In the genomic region with DNA sequence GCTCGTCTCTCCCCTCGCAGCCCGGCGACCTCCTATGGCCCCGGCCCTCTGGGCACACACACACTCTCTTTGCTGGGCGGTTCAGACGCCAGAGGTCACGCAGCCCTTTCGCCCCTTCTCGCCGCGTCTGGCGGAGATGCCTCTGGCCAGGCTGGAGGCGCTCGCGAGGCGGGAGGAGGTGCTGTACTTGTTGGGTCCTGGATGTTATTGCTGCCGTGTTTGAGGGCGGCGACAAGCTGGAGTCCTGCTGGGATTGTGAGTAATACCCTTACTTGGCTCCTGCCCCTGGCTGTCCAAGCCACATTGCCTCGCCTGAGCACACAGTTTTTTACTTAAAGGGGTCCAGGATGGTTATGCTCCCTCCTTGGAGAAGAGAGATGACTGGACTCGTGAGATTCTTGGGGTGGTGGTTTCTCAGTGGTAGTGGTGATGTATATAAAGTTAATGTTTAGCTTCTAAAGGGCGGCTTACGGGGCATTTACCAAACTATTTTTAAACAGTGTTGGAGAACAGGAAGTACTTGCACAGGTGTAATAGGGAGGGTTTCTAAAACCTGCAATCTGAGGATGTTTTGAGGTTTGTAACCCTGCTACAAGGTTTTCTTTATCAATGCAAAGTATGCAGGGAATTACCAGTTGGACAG, we compare ENCODE assay signal across 8 cellular contexts. TPM values are rescaled to one million over a fixed set of nuclear protein-coding genes. Genes with fewer than 3 reads are reported as not detected.
DNase-seq lines count a peak whose midpoint lies in the region; ATAC-seq and TF ChIP-seq lines count a peak whose summit lies in the region.

No MANE protein-coding gene starts in this region.

- CTCF ChIA-PET in IMR-90 (lab: Yijun Ruan, JAX), result interaction anchor here (0.7 to 1.5 kb wide), 5 partner anchors 8 to 219 kb away, joined by 3 to 5 read pairs (median 3); no protein-coding TSS in a partner anchor

- TF ChIP-seq POLR2A in IMR-90 (IDR thresholded peaks at IDR 0.05; ENCODE audit: low read depth, low read length), result 0 out of 2 replicates have a peak, but pooled peaks have one; percentile 3

- no peaks in the 10 kb centered on the region for H3K9me3 Mint-ChIP-seq in neural crest cell

- 0 out of 3 replicates have a peak overlapping the region, but pooled peaks have one; percentile 9 for H2BK15ac ChIP-seq in IMR-90 (ENCODE audit: low read depth, low read length)

- H4K91ac ChIP-seq in IMR-90 (ENCODE audit: insufficient read depth, low read depth, low read length), result peak overlapping the region; percentile 53

- peaks cover 10 to 33% of the 10 kb centered on the region in 2 experiments; a peak in 3 of 4 replicates for H3K79me1 ChIP-seq in IMR-90 (ENCODE audit: low read depth in 1 of 2, low read length in 2 of 2)

- no peaks in the 10 kb centered on the region for H3K9me3 ChIP-seq in IMR-90 (ENCODE audit: control insufficient read depth, insufficient read depth, low read length)

- H3K4me1 ChIP-seq in IMR-90 (ENCODE audit: control insufficient read depth, insufficient read depth, low read length), result peaks cover 3% of the 10 kb centered on the region; the same call in 1 of the 2 replicates
- peaks cover 35% of the 10 kb centered on the region for H3K4me1 ChIP-seq in foreskin keratinocyte

- dilution Hi-C loops in IMR-90 (cut with HindIII; ENCODE audit: low sequenced_read_pairs, unreplicated experiment), result no loop called here

- H3K4me2 ChIP-seq in IMR-90 (ENCODE audit: low read depth, low read length), result peak overlapping the region; percentile 94

- peak overlapping the region; percentile 91 for H3K56ac ChIP-seq in IMR-90 (ENCODE audit: extremely low read depth, insufficient read depth, low read length)

- TF ChIP-seq CTCF in IMR-90 (conservative IDR thresholded peaks at IDR 0.05; ENCODE audit: low read depth, low read length), result peak; percentile 38
- TF ChIP-seq CTCF in foreskin keratinocyte (conservative IDR thresholded peaks at IDR 0.05), result peak; percentile 49
- no peak for TF ChIP-seq CTCF in neural crest cell (conservative IDR thresholded peaks at IDR 0.05)

- in situ Hi-C loops in IMR-90 (cut with MboI; ENCODE audit: low sequenced_read_pairs), result loop anchor here (10.0 kb wide), 3 partner anchors 108 to 228 kb away; no protein-coding TSS in a partner anchor

- H2BK5ac ChIP-seq in IMR-90 (ENCODE audit: low read depth, low read length, poor library complexity, severe bottlenecking), result peak overlapping the region; percentile 75

- peaks cover 26% of the 10 kb centered on the region for H3K4me1 Mint-ChIP-seq in neural crest cell

- intact Hi-C loops in IMR-90 (cut with micrococcal nuclease), result loop anchor here (1.0 to 2.0 kb wide), 4 partner anchors 72 to 231 kb away; no protein-coding TSS in a partner anchor

- H4K20me1 ChIP-seq in IMR-90 (ENCODE audit: insufficient read depth, low read length), result no peaks in the 10 kb centered on the region

- peak overlapping the region; percentile 34 for H3K4ac ChIP-seq in IMR-90 (ENCODE audit: low read depth, low read length)

- H3K9ac ChIP-seq in IMR-90 (ENCODE audit: low read depth, low read length), result peak overlapping the region; percentile 46

- H3K27me3 ChIP-seq in IMR-90 (ENCODE audit: control insufficient read depth, insufficient read depth, low read length), result no peaks in the 10 kb centered on the region
- no peaks in the 10 kb centered on the region for H3K27me3 ChIP-seq in foreskin keratinocyte

- TSS peak; percentile 55 for BruUV-seq in IMR-90 (replicated peaks; lab: Mats Ljungman, UMichigan)

- peak overlapping the region; percentile 91 for H3K27ac Mint-ChIP-seq in neural crest cell (ENCODE audit: unreplicated experiment)

- H3K23ac ChIP-seq in IMR-90 (ENCODE audit: low read depth, low read length), result peak overlapping the region; percentile 4; the same call in 1 of the 2 replicates

- H3K27me3 Mint-ChIP-seq in neural crest cell (ENCODE audit: low read depth), result peaks cover 11% of the 10 kb centered on the region

- peak overlapping the region; percentile 16 for H2BK20ac ChIP-seq in IMR-90 (ENCODE audit: low read depth, low read length)

- TF ChIP-seq RAD21 in IMR-90 (IDR thresholded peaks at IDR 0.05; ENCODE audit: low read length), result peak; percentile 33

- ATAC-seq in GM21619 (IDR thresholded peaks at IDR 0.05; ENCODE audit: unreplicated experiment) (peak; percentile 50), IMR-90 (ENCODE audit: low read depth) (peak; percentile 75), foreskin keratinocyte (peak; percentile 57)

- POLR2A ChIA-PET in IMR-90 (lab: Charles Lee; ENCODE audit: unreplicated experiment), result interaction anchor here (1.0 to 2.1 kb wide), 6 partner anchors 9 to 224 kb away, joined by 3 to 8 read pairs (median 4); no protein-coding TSS in a partner anchor

- H3K27ac ChIP-seq in IMR-90 (ENCODE audit: insufficient read depth, low read length) (peak overlapping the region; percentile 69), foreskin keratinocyte (peak overlapping the region; percentile 90)

- H4K5ac ChIP-seq in IMR-90 (ENCODE audit: low read depth, low read length), result peak overlapping the region; percentile 16; the same call in 1 of the 2 replicates

- H3K4me3 ChIP-seq in IMR-90 (ENCODE audit: insufficient read depth, low read depth, low read length), result peak overlapping the region; percentile 74

- peaks cover 3% of the 10 kb centered on the region for H3K36me3 Mint-ChIP-seq in neural crest cell (ENCODE audit: low read depth)

- peak overlapping the region; percentile 93 for H3K4me3 Mint-ChIP-seq in neural crest cell

- peaks cover 4% of the 10 kb centered on the region; the same call in 1 of the 2 replicates for H3K9me1 ChIP-seq in IMR-90 (ENCODE audit: insufficient read depth, low read length)

- DNase-seq in DMS153 treated with DMSO at 0.1 percent for 48 hours (lab: John Stamatoyannopoulos, UW; ENCODE audit: unreplicated experiment) (peak; percentile 66), IMR-90 (peak; percentile 94), RPMI8226 (peak; percentile 82), activated gamma-delta T cell treated with Interleukin-2 at 50 U/mL for 16 hours (peak; percentile 45), foreskin keratinocyte (peak; percentile 70 to 83), neural crest cell (ENCODE audit: low read depth, low spot score) (peak; percentile 76), stromal cell of bone marrow (ENCODE audit: low read depth) (peak; percentile 91)

- H2AK9ac ChIP-seq in IMR-90 (replicated peaks; ENCODE audit: low read depth, low read length, poor library complexity), result peak overlapping the region; percentile 84

- H4K8ac ChIP-seq in IMR-90 (ENCODE audit: low read depth in 2 of 2, low read length in 2 of 2), result peak overlapping the region in 1 of 2 experiments; percentile 52; a peak in 1 of 4 replicates

- H3K14ac ChIP-seq in IMR-90 (replicated peaks; ENCODE audit: low read depth, low read length), result peak overlapping the region; percentile 47

- 0 out of 2 replicates have a peak overlapping the region, but pooled peaks have one; percentile 5 for H2AK5ac ChIP-seq in IMR-90 (ENCODE audit: low read depth, low read length)

- peaks cover 3% of the 10 kb centered on the region; the same call in 1 of the 2 replicates for H3K36me3 ChIP-seq in IMR-90 (ENCODE audit: control insufficient read depth, insufficient read depth, low read length)

- WGBS in IMR-90 (ENCODE audit: extremely low coverage in 2 of 2, insufficient read length in 1 of 2), 2 experiments, result 0% methylated on average over 11 of the region's 24 CpGs; no CpG with 5 or more reads in 1 of the 2 experiments

- peak overlapping the region; percentile 37 for H2BK120ac ChIP-seq in IMR-90 (ENCODE audit: low read depth, low read length)

- H2AFZ ChIP-seq in IMR-90 (replicated peaks; ENCODE audit: low read length, poor library complexity), result peak overlapping the region; percentile 95

- peak overlapping the region; percentile 65 for H3K18ac ChIP-seq in IMR-90 (ENCODE audit: low read depth, low read length)

TF ChIP-seq in IMR-90, 13 proteins besides CTCF, POLR2A, EP300 and RAD21:
- TF ChIP-seq, protein P1, sequence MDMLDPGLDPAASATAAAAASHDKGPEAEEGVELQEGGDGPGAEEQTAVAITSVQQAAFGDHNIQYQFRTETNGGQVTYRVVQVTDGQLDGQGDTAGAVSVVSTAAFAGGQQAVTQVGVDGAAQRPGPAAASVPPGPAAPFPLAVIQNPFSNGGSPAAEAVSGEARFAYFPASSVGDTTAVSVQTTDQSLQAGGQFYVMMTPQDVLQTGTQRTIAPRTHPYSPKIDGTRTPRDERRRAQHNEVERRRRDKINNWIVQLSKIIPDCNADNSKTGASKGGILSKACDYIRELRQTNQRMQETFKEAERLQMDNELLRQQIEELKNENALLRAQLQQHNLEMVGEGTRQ (IDR thresholded peaks at IDR 0.05; ENCODE audit: low read depth, low read length), result no peak
- TF ChIP-seq RCOR1 (IDR thresholded peaks at IDR 0.05; ENCODE audit: insufficient replicate concordance, low read length) (no peak), MAZ (IDR thresholded peaks at IDR 0.05; ENCODE audit: borderline replicate concordance, low read depth, low read length) (no peak), CHD1 (IDR thresholded peaks at IDR 0.05; ENCODE audit: low read depth, low read length) (no peak), BHLHE40 (IDR thresholded peaks at IDR 0.05; ENCODE audit: low read depth, low read length) (0 out of 2 replicates have a peak, but pooled peaks have one; percentile 20), MXI1 (IDR thresholded peaks at IDR 0.05; ENCODE audit: borderline replicate concordance, low read depth, low read length) (peak; percentile 78; the same call in 1 of the 2 replicates), NFE2L2 (IDR thresholded peaks at IDR 0.05; ENCODE audit: low read depth, low read length) (no peak), FOS (IDR thresholded peaks at IDR 0.05; ENCODE audit: low read depth, low read length) (no peak), CEBPB (IDR thresholded peaks at IDR 0.05; ENCODE audit: low read depth, low read length) (peak; percentile 2; the same call in 1 of the 2 replicates)
- TF ChIP-seq, protein P2, sequence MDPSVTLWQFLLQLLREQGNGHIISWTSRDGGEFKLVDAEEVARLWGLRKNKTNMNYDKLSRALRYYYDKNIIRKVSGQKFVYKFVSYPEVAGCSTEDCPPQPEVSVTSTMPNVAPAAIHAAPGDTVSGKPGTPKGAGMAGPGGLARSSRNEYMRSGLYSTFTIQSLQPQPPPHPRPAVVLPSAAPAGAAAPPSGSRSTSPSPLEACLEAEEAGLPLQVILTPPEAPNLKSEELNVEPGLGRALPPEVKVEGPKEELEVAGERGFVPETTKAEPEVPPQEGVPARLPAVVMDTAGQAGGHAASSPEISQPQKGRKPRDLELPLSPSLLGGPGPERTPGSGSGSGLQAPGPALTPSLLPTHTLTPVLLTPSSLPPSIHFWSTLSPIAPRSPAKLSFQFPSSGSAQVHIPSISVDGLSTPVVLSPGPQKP (IDR thresholded peaks at IDR 0.05; ENCODE audit: borderline replicate concordance, low read depth, low read length), result no peak

RNA-seq across cellular contexts. Expression of a gene that starts 0.6 kb away (rescaled TPM):
- total RNA-seq in IMR-90 (2012; rRNA removed) (24.0 and 34.7 TPM in 2 replicates), foreskin keratinocyte (22.7 and 24.5 TPM in 2 replicates), neural crest cell (6.4 and 7.1 TPM in 2 replicates)
- polyA plus RNA-seq in IMR-90 (2012; rRNA removed) (7.6 and 11.2 TPM in 2 replicates), foreskin keratinocyte (3.0 and 4.3 TPM in 2 replicates)
- 1.5 and 2.7 TPM in 2 replicates for polyA plus RNA-seq in IMR-90 (2012; cell fraction: cytosol; rRNA removed)
- polyA plus RNA-seq in IMR-90 (2012; cell fraction: nucleus; rRNA removed; ENCODE audit: low replicate concordance), result 2.8 and 32.8 TPM in 2 replicates

Comparison
In these comparisons a context has a peak if more than half of its experiments do, and no peak if none do; other contexts are left out.
1. Peak in every context shown above with its lines: DNase-seq, ATAC-seq, H3K4me3 ChIP-seq and H3K27ac ChIP-seq.